In genomic region chr10:63266337-63267327, GRCh38 we compare ENCODE assay signal across 8 cellular contexts.
DNase-seq lines count a peak whose midpoint lies in the region; ATAC-seq and TF ChIP-seq lines count a peak whose summit lies in the region.

No MANE protein-coding gene starts in this region.

- peak overlapping the region; percentile 46 to 61 (median 58) for H3K4me3 ChIP-seq in esophagus muscularis mucosa
- H3K4me3 ChIP-seq in psoas muscle = peak overlapping the region; percentile 86

- TF ChIP-seq CTCF in esophagus muscularis mucosa (IDR thresholded peaks at IDR 0.05) (no peak), psoas muscle (IDR thresholded peaks at IDR 0.05) (no peak)

- WGBS in esophagus muscularis mucosa = 2% methylated on average over 6 of the region's 6 CpGs
- 1 to 5% (median 2%) methylated on average over 6 of the region's 6 CpGs for WGBS in psoas muscle, 3 donors

- no peak for TF ChIP-seq EP300 in esophagus muscularis mucosa (IDR thresholded peaks at IDR 0.05)

- intact Hi-C loops in esophagus muscularis mucosa (cut with DNase I) = loop anchor here (5.0 kb wide), 1 partner anchor 256 kb away; the partner anchor contains the start of gene REEP3
- intact Hi-C loops in psoas muscle (cut with DNase I) = loop anchor here (1.0 to 10.0 kb wide), 5 partner anchors 198 to 446 kb away; partner anchors contain the start of gene JMJD1C (in 2 of the 2)

- peak; percentile 14 for DNase-seq in DMS 273 (lab: John Stamatoyannopoulos, UW; ENCODE audit: unreplicated experiment)
- DNase-seq in DMS 273 treated with DMSO at 0.1 percent for 48 hours (lab: John Stamatoyannopoulos, UW) = no peak
- peak; percentile 37 for DNase-seq in RKO (ENCODE audit: low spot score)
- DNase-seq in esophagus muscularis mucosa (ENCODE audit: extremely low spot score) = no peak
- DNase-seq in psoas muscle = no peak
- DNase-seq in activated gamma-delta T cell (lab: John Stamatoyannopoulos, UW) = no peak

- TF ChIP-seq POLR2A in esophagus muscularis mucosa (IDR thresholded peaks at IDR 0.05; ENCODE audit: low read depth) = no peak

- H3K27me3 ChIP-seq in esophagus muscularis mucosa (no peaks in the 10 kb centered on the region), psoas muscle (ENCODE audit: insufficient read depth in 3 of 3, low read length in 2 of 3) (no peaks in the 10 kb centered on the region)

- H3K4me1 ChIP-seq in esophagus muscularis mucosa (peaks cover 31 to 50% (median 37%) of the 10 kb centered on the region in 4 donors), psoas muscle (peaks cover 31% of the 10 kb centered on the region)

- H3K36me3 ChIP-seq in esophagus muscularis mucosa = no peaks in the 10 kb centered on the region
- H3K36me3 ChIP-seq in psoas muscle (ENCODE audit: insufficient read depth in 1 of 2, low read depth in 1 of 2) = no peaks in the 10 kb centered on the region

- ATAC-seq in psoas muscle = no peak
- no peak for ATAC-seq in GM18907 (IDR thresholded peaks at IDR 0.05; ENCODE audit: unreplicated experiment)
- no peak for ATAC-seq in GM19035 (IDR thresholded peaks at IDR 0.05; ENCODE audit: unreplicated experiment)

- H3K27ac ChIP-seq in esophagus muscularis mucosa (replicated peaks in 1 of 4) (peak overlapping the region; percentile 81 to 88 (median 86)), psoas muscle (peak overlapping the region; percentile 98)

- H3K9me3 ChIP-seq in esophagus muscularis mucosa (no peaks in the 10 kb centered on the region), psoas muscle (no peaks in the 10 kb centered on the region)

Comparison
In these comparisons a context has a peak if more than half of its experiments do, and no peak if none do; other contexts are left out.
1. DNase-seq: peak in DMS 273 (single experiment) and RKO (single experiment); none in DMS 273 treated with DMSO at 0.1 percent for 48 hours (single experiment), esophagus muscularis mucosa (single experiment), psoas muscle (0 of 2) and activated gamma-delta T cell (single experiment).